Comparison of ENCODE assay signal across 19 cellular contexts in the genomic region with DNA sequence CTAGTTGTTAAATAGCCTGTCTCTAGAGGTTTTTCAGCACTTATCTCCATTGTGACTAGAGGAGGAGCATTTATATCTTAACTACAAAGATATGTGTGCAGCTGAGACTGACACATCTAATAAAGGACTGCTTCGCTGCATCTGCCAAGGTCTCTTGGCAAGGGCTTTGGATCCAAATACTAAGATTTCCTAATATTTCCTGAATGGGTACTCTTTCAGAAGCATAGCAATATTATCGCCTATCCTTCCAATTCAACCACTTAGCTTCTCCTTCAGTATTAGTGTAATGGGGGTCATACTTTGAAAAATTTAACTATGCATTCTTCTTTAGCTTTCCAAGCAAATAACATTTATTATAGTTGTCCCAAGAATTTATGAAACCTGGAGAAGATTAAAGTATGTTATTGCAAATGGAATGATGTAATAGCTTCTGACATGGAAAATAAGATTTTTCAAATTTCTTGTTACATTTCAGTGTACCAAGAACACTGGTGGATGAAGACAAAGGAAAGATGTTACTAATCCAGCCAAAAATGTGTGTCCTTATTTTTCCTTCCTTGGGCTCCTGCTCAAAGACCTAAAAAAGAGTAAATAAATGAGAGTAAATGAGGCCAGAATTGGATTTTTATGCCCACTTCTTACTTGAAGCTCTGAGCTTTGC.
DNase-seq lines count a peak whose midpoint lies in the region; ATAC-seq and TF ChIP-seq lines count a peak whose summit lies in the region.
"Had no signal": no experiment of that assay in that cellular context is flagged by ENCODE, and none has a peak within 500 bp of the region (broad histone marks: within the 10 kb centered on the region; RNA-seq: fewer than 3 reads in every experiment).

No MANE protein-coding gene starts in this region.

- intact Hi-C loops in left cardiac atrium (cut with DNase I) = no loop called here

- CTCF ChIA-PET in BJ (lab: Yijun Ruan, JAX) = no interaction called here

- DNase-seq in BJ (ENCODE audit: low read depth) (peak; percentile 35), adipocyte (ENCODE audit: low read depth) (peak; percentile 55), left cardiac atrium (no peak), retinal pigment epithelial cell (ENCODE audit: low read depth) (peak; percentile 43), DMS 273 treated with DMSO at 0.1 percent for 48 hours (lab: John Stamatoyannopoulos, UW) (no peak)
- no peak for DNase-seq in activated naive CD8-positive, alpha-beta T cell treated with anti-CD3 and anti-CD28 coated beads, Interleukin-2, amount 50 U/mL, for 24 hours
- no peak for DNase-seq in activated CD8-positive, alpha-beta memory T cell treated with anti-CD3 and anti-CD28 coated beads, Interleukin-2, amount 50 U/mL, for 48 hours
- DNase-seq: CD8-positive, alpha-beta memory T cell; DMS79 treated with DMSO at 0.1 percent for 48 hours; GM23248; HCEC 1CT; NCI-H1417; NCI-H2029; NCI-H510A treated with DMSO at 0.1 percent for 48 hours; NCI-H82; PC-3 had no signal

- H3K9me3 Mint-ChIP-seq in activated naive CD8-positive, alpha-beta T cell treated with anti-CD3 and anti-CD28 coated beads, Interleukin-2, amount 50 U/mL, for 24 hours = no peaks in the 10 kb centered on the region
- H3K9me3 Mint-ChIP-seq: CD8-positive, alpha-beta memory T cell had no signal

- H3K9ac ChIP-seq in adipocyte (ENCODE audit: low read length) = no peak overlapping the region
- H3K9ac ChIP-seq: BLaER1, GM23248 had no signal

- peak; percentile 74 to 78 for ATAC-seq in left cardiac atrium
- ATAC-seq in activated naive CD8-positive, alpha-beta T cell treated with anti-CD3 and anti-CD28 coated beads, Interleukin-2, amount 50 U/mL, for 24 hours = no peak
- ATAC-seq: GM12878, PC-3 had no signal

- H3K36me3 Mint-ChIP-seq in activated naive CD8-positive, alpha-beta T cell treated with anti-CD3 and anti-CD28 coated beads, Interleukin-2, amount 50 U/mL, for 24 hours (ENCODE audit: low read depth) = no peaks in the 10 kb centered on the region

- H3K4me1 ChIP-seq in adipocyte (ENCODE audit: control insufficient read depth, insufficient read depth, low read length) = peaks cover 13% of the 10 kb centered on the region
- H3K4me1 ChIP-seq: BLaER1, SJSA1 had no signal

- H3K27ac Mint-ChIP-seq in activated naive CD8-positive, alpha-beta T cell treated with anti-CD3 and anti-CD28 coated beads, Interleukin-2, amount 50 U/mL, for 24 hours = no peak overlapping the region
- H3K27ac Mint-ChIP-seq: CD8-positive, alpha-beta memory T cell had no signal

- H3K27me3 ChIP-seq in BJ (ENCODE audit: control insufficient read depth, insufficient read depth, low read length) = no peaks in the 10 kb centered on the region
- H3K27me3 ChIP-seq in adipocyte (replicated peaks; ENCODE audit: control insufficient read depth, insufficient read depth, low read length) = no peaks in the 10 kb centered on the region
- H3K27me3 ChIP-seq: BLaER1, SJSA1 had no signal

- no peak overlapping the region for H3K4me3 Mint-ChIP-seq in activated naive CD8-positive, alpha-beta T cell treated with anti-CD3 and anti-CD28 coated beads, Interleukin-2, amount 50 U/mL, for 24 hours
- H3K4me3 Mint-ChIP-seq: CD8-positive, alpha-beta memory T cell had no signal

- H3K4me1 Mint-ChIP-seq in activated naive CD8-positive, alpha-beta T cell treated with anti-CD3 and anti-CD28 coated beads, Interleukin-2, amount 50 U/mL, for 24 hours = no peaks in the 10 kb centered on the region
- H3K4me1 Mint-ChIP-seq: CD8-positive, alpha-beta memory T cell had no signal

- no peaks in the 10 kb centered on the region for H3K9me3 ChIP-seq in adipocyte (ENCODE audit: control insufficient read depth, low read length)
- H3K9me3 ChIP-seq: BLaER1, SJSA1 had no signal

- no peaks in the 10 kb centered on the region for H3K27me3 Mint-ChIP-seq in activated naive CD8-positive, alpha-beta T cell treated with anti-CD3 and anti-CD28 coated beads, Interleukin-2, amount 50 U/mL, for 24 hours
- H3K27me3 Mint-ChIP-seq: CD8-positive, alpha-beta memory T cell had no signal

- H3K4me3 ChIP-seq in BJ (ENCODE audit: low read depth, low read length) (no peak overlapping the region), adipocyte (ENCODE audit: low read length) (no peak overlapping the region), retinal pigment epithelial cell (ENCODE audit: low read length) (no peak overlapping the region)
- H3K4me3 ChIP-seq: BLaER1, GM12878, GM23248, SJSA1 had no signal

- POLR2A ChIA-PET in BJ (lab: Charles Lee) = no interaction called here

- H3K36me3 ChIP-seq in BJ (ENCODE audit: control insufficient read depth, insufficient read depth, low read length) (no peaks in the 10 kb centered on the region), adipocyte (ENCODE audit: control insufficient read depth, insufficient read depth, low read length, severe bottlenecking) (no peaks in the 10 kb centered on the region)
- H3K36me3 ChIP-seq: BLaER1, SJSA1 had no signal

- TF ChIP-seq CTCF in BJ (IDR thresholded peaks at IDR 0.05; ENCODE audit: insufficient read depth, low read depth, low read length) (no peak), retinal pigment epithelial cell (conservative IDR thresholded peaks at IDR 0.05; ENCODE audit: low read depth, low read length) (no peak)

Comparison
In these comparisons a context has a peak if more than half of its experiments do, and no peak if none do; other contexts are left out.
1. DNase-seq: peak in BJ (single experiment), adipocyte (single experiment) and retinal pigment epithelial cell (single experiment); none in left cardiac atrium (single experiment), activated naive CD8-positive, alpha-beta T cell treated with anti-CD3 and anti-CD28 coated beads, Interleukin-2, amount 50 U/mL, for 24 hours (single experiment), DMS 273 treated with DMSO at 0.1 percent for 48 hours (single experiment) and activated CD8-positive, alpha-beta memory T cell treated with anti-CD3 and anti-CD28 coated beads, Interleukin-2, amount 50 U/mL, for 48 hours (single experiment).